Comparison of ENCODE assay signal across 18 cellular contexts in genomic region chr2:10951558-10952414, GRCh38. TPM values are rescaled to one million over a fixed set of nuclear protein-coding genes. Genes with fewer than 3 reads are reported as not detected.
DNase-seq lines count a peak whose midpoint lies in the region; ATAC-seq and TF ChIP-seq lines count a peak whose summit lies in the region.
"Had no signal": no experiment of that assay in that cellular context is flagged by ENCODE, and none has a peak within 500 bp of the region (broad histone marks: within the 10 kb centered on the region; RNA-seq: fewer than 3 reads in every experiment).

No MANE protein-coding gene starts in this region.

- no peak for ATAC-seq in activated CD8-positive, alpha-beta memory T cell treated with anti-CD3 and anti-CD28 coated beads, Interleukin-2, amount 10 ng/mL, durations not matched to agents 7 days and 5 days
- ATAC-seq in HG02642 (IDR thresholded peaks at IDR 0.05; ENCODE audit: poor library complexity, unreplicated experiment) (no peak), GM18505 (IDR thresholded peaks at IDR 0.05; ENCODE audit: unreplicated experiment) (no peak)
- ATAC-seq: A549, Panc1 had no signal

- DNase-seq in activated CD8-positive, alpha-beta memory T cell treated with anti-CD3 and anti-CD28 coated beads, Interleukin-2, amount 10 ng/mL, durations not matched to agents 7 days and 5 days: no peak
- no peak for DNase-seq in activated CD8-positive, alpha-beta memory T cell treated with anti-CD3 and anti-CD28 coated beads, Interleukin-2, amount 50 U/mL, for 48 hours
- DNase-seq in NCI-H524 (lab: John Stamatoyannopoulos, UW): peak; percentile 56 to 91
- no peak for DNase-seq in inferior parietal cortex (ENCODE audit: extremely low spot score)
- DNase-seq: C1 segment of cervical spinal cord, EL, H7, MG63, NCI-H1092 treated with DMSO at 0.1 percent for 48 hours, NCI-H2107, NCI-H345, Right ventricle myocardium superior had no signal

- H3K27ac ChIP-seq in cingulate gyrus (ENCODE audit: low read depth, low read length): peak overlapping the region; percentile 4
- H3K27ac ChIP-seq: A549, SK-N-MC had no signal

- CTCF ChIA-PET in activated CD8-positive, alpha-beta memory T cell treated with anti-CD3 and anti-CD28 coated beads, Interleukin-2, amount 10 ng/mL, durations not matched to agents 7 days and 5 days (lab: Charles Lee): no interaction called here

- H3K27ac Mint-ChIP-seq in activated CD8-positive, alpha-beta memory T cell treated with anti-CD3 and anti-CD28 coated beads, Interleukin-2, amount 10 ng/mL, durations not matched to agents 7 days and 5 days: peak overlapping the region; percentile 84

- peaks cover 45% of the 10 kb centered on the region for H3K27me3 Mint-ChIP-seq in activated CD8-positive, alpha-beta memory T cell treated with anti-CD3 and anti-CD28 coated beads, Interleukin-2, amount 10 ng/mL, durations not matched to agents 7 days and 5 days

- no peak overlapping the region for H3K4me3 Mint-ChIP-seq in activated CD8-positive, alpha-beta memory T cell treated with anti-CD3 and anti-CD28 coated beads, Interleukin-2, amount 10 ng/mL, durations not matched to agents 7 days and 5 days

- no peak for TF ChIP-seq POLR2A in GM18505 (IDR thresholded peaks at IDR 0.05; ENCODE audit: borderline replicate concordance, extremely low read depth, insufficient read depth, insufficient read length)

- H3K36me3 Mint-ChIP-seq in activated CD8-positive, alpha-beta memory T cell treated with anti-CD3 and anti-CD28 coated beads, Interleukin-2, amount 10 ng/mL, durations not matched to agents 7 days and 5 days: peaks cover 6% of the 10 kb centered on the region

- peaks cover 4% of the 10 kb centered on the region for H3K4me1 Mint-ChIP-seq in activated CD8-positive, alpha-beta memory T cell treated with anti-CD3 and anti-CD28 coated beads, Interleukin-2, amount 10 ng/mL, durations not matched to agents 7 days and 5 days

- H3K9me3 Mint-ChIP-seq in activated CD8-positive, alpha-beta memory T cell treated with anti-CD3 and anti-CD28 coated beads, Interleukin-2, amount 10 ng/mL, durations not matched to agents 7 days and 5 days (ENCODE audit: low read depth): peaks cover 4% of the 10 kb centered on the region

RNA-seq across cellular contexts. Expression of gene KCNF1, which starts 40.1 kb away (rescaled TPM):
- not detected for total RNA-seq in activated CD8-positive, alpha-beta memory T cell treated with anti-CD3 and anti-CD28 coated beads, Interleukin-2, amount 10 ng/mL, durations not matched to agents 7 days and 5 days
- total RNA-seq: Right ventricle myocardium superior had no signal

Comparison
In these comparisons a context has a peak if more than half of its experiments do, and no peak if none do; other contexts are left out.
1. DNase-seq: peak in NCI-H524 (2 of 2); none in activated CD8-positive, alpha-beta memory T cell treated with anti-CD3 and anti-CD28 coated beads, Interleukin-2, amount 10 ng/mL, durations not matched to agents 7 days and 5 days (single experiment), activated CD8-positive, alpha-beta memory T cell treated with anti-CD3 and anti-CD28 coated beads, Interleukin-2, amount 50 U/mL, for 48 hours (single experiment) and inferior parietal cortex (single experiment).